ENCODE assay signal across 8 cellular contexts in the genomic region with DNA sequence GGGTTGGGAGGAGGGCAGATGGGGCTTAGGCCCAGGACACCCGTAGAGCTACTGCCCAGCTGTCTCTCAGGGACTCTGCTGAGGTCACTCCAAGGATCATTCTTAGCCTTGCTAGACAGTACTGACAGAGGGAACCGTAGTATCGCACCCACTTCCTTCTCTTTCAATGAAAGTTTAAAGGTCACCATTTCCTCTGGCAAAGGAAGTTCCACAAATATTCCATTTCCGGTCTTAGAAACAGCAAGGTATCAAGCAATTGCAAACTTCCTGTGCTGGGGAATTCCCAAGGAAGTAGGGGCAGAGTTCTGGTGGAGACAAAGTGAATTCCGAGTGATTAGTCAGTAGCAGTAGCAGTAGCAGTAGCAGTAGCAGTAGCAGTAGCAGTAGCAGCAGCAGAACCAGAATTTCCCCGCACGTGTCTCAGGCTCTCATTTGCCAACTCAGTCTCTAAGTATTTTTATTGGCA. TPM values are rescaled to one million over a fixed set of nuclear protein-coding genes. Genes with fewer than 3 reads are reported as not detected.
DNase-seq lines count a peak whose midpoint lies in the region; ATAC-seq and TF ChIP-seq lines count a peak whose summit lies in the region.

No MANE protein-coding gene starts in this region.

- no peak overlapping the region for H3K23ac ChIP-seq in neuronal stem cell (ENCODE audit: low read depth, low read length, poor library complexity)
- no peak overlapping the region for H3K23ac ChIP-seq in H9 (ENCODE audit: insufficient read length, low read depth, low read length)

- H3K79me1 ChIP-seq in neuronal stem cell (ENCODE audit: low read depth, low read length) (no peaks in the 10 kb centered on the region), H9 (ENCODE audit: insufficient read depth, low read depth, low read length, poor library complexity, severe bottlenecking) (no peaks in the 10 kb centered on the region)

- H3K4me3 Mint-ChIP-seq in H9, result no peak overlapping the region

- H3K27ac Mint-ChIP-seq in H9, result no peak overlapping the region; a peak in 1 of 7 replicates

- H3K18ac ChIP-seq in neuronal stem cell (ENCODE audit: low read length) (no peak overlapping the region), H9 (ENCODE audit: insufficient read length, low read depth, low read length) (no peak overlapping the region)

- H3K27ac ChIP-seq in neuronal stem cell (replicated peaks; ENCODE audit: low read length) (no peak overlapping the region), H9 (ENCODE audit: insufficient read length, low read depth, low read length) (no peak overlapping the region)

- H3K9me3 ChIP-seq in neuronal stem cell (replicated peaks in 1 of 2; ENCODE audit: control insufficient read depth in 2 of 2, insufficient read depth in 1 of 2, low read depth in 1 of 2, low read length in 2 of 2) (no peaks in the 10 kb centered on the region), H9 (ENCODE audit: control insufficient read depth, low read depth, low read length) (no peaks in the 10 kb centered on the region)

- H2BK12ac ChIP-seq in neuronal stem cell (ENCODE audit: low read length) (no peak overlapping the region), H9 (ENCODE audit: insufficient read length, low read depth, low read length) (no peak overlapping the region)

- no peak overlapping the region for H3K56ac ChIP-seq in H9 (ENCODE audit: insufficient read length, low read depth, low read length)

- no peak overlapping the region for H3K9ac ChIP-seq in neuronal stem cell (ENCODE audit: low read depth, low read length, poor library complexity)
- H3K9ac ChIP-seq in H9 (ENCODE audit: extremely low read depth, insufficient read length, low read length), result no peak overlapping the region

- H3K23me2 ChIP-seq in H9 (ENCODE audit: insufficient read length, low read depth, low read length, poor library complexity, severe bottlenecking), result no peaks in the 10 kb centered on the region

- H2BK5ac ChIP-seq in neuronal stem cell (ENCODE audit: low read length), result no peak overlapping the region
- H2BK5ac ChIP-seq in H9 (ENCODE audit: insufficient read length, low read length), result no peak overlapping the region

- H4K91ac ChIP-seq in neuronal stem cell (ENCODE audit: low read depth, low read length, poor library complexity) (no peak overlapping the region), H9 (ENCODE audit: insufficient read length, low read depth, low read length) (no peak overlapping the region)

- H4K8ac ChIP-seq in neuronal stem cell (ENCODE audit: low read depth, low read length), result no peak overlapping the region
- no peak overlapping the region for H4K8ac ChIP-seq in H9 (replicated peaks; ENCODE audit: insufficient read length, low read depth, low read length)

- H3K79me2 ChIP-seq in H9 (ENCODE audit: insufficient read depth, low read length), result no peaks in the 10 kb centered on the region

- H2AK5ac ChIP-seq in neuronal stem cell (ENCODE audit: low read depth, low read length) (no peak overlapping the region), H9 (ENCODE audit: insufficient read length, low read length) (no peak overlapping the region)

- H2BK15ac ChIP-seq in neuronal stem cell (ENCODE audit: low read length), result no peak overlapping the region
- H2BK15ac ChIP-seq in H9 (ENCODE audit: low read depth, low read length), result no peak overlapping the region

- peaks cover 0 to 8% (median 0%) of the 10 kb centered on the region in 3 experiments; a peak in 3 of 7 replicates for H3K36me3 Mint-ChIP-seq in H9 (ENCODE audit: insufficient read depth in 1 of 3, low read depth in 3 of 3)

- no peak overlapping the region for H3K4ac ChIP-seq in neuronal stem cell (ENCODE audit: low read length)
- no peak overlapping the region for H3K4ac ChIP-seq in H9 (ENCODE audit: low read depth, low read length)

- H3K36me3 ChIP-seq in neuronal stem cell (replicated peaks in 1 of 2; ENCODE audit: control insufficient read depth in 2 of 2, insufficient read depth in 2 of 2, low read length in 2 of 2), result no peaks in the 10 kb centered on the region

- no peaks in the 10 kb centered on the region for H3K27me3 Mint-ChIP-seq in H9 (ENCODE audit: low read depth)

- H3K4me1 Mint-ChIP-seq in H9, result peaks cover 42% of the 10 kb centered on the region in 2 experiments

- H3T11ph ChIP-seq in H9 (ENCODE audit: low read length), result no peak overlapping the region

- H3K4me3 ChIP-seq in choroid plexus epithelial cell (ENCODE audit: low read depth, low read length), result no peak overlapping the region
- H3K4me3 ChIP-seq in neuronal stem cell (ENCODE audit: low read length in 2 of 2), result no peak overlapping the region

- H4K5ac ChIP-seq in H9 (ENCODE audit: insufficient read length, low read depth, low read length), result no peak overlapping the region

- H2AFZ ChIP-seq in neuronal stem cell (ENCODE audit: low read length), result peak overlapping the region; percentile 80
- H2AFZ ChIP-seq in H9 (ENCODE audit: low read length), result no peak overlapping the region

- H2BK120ac ChIP-seq in neuronal stem cell (ENCODE audit: low read depth, low read length) (no peak overlapping the region), H9 (ENCODE audit: low read depth, low read length, poor library complexity, severe bottlenecking) (no peak overlapping the region)

- peaks cover 0 to 3% of the 10 kb centered on the region in 2 experiments; a peak in 1 of 5 replicates for H3K9me3 Mint-ChIP-seq in H9

- ATAC-seq in GM21786 (IDR thresholded peaks at IDR 0.05; ENCODE audit: unreplicated experiment), result no peak
- no peak for ATAC-seq in HG02759 (IDR thresholded peaks at IDR 0.05; ENCODE audit: unreplicated experiment)

- H3K4me2 ChIP-seq in neuronal stem cell (ENCODE audit: insufficient read depth, low read length, poor library complexity, severe bottlenecking) (no peak overlapping the region), H9 (ENCODE audit: insufficient read depth, insufficient read length, low read length) (no peak overlapping the region)

- H2BK20ac ChIP-seq in H9 (ENCODE audit: low read depth, low read length, poor library complexity, severe bottlenecking), result no peak overlapping the region

- H3K4me1 ChIP-seq in neuronal stem cell (ENCODE audit: control insufficient read depth in 2 of 2, insufficient read depth in 1 of 2, low read depth in 1 of 2, low read length in 2 of 2) (peaks cover 0 to 8% of the 10 kb centered on the region in 2 donors), H9 (ENCODE audit: insufficient read depth, low read length) (peaks cover 10% of the 10 kb centered on the region; the same call in 1 of the 2 replicates)

- WGBS in neuronal stem cell (ENCODE audit: extremely low coverage in 2 of 2, insufficient read length in 2 of 2, insufficient replicate concordance in 1 of 2), 2 donors, result no CpG with 5 or more reads among the region's 7 CpGs
- no CpG with 5 or more reads among the region's 7 CpGs for WGBS in H9 (ENCODE audit: extremely low coverage, insufficient read length, low lambda C conversion rate)

- H3K27me3 ChIP-seq in neuronal stem cell (ENCODE audit: control insufficient read depth in 3 of 3, insufficient read depth in 3 of 3, low read depth in 1 of 3, low read length in 3 of 3) (no peaks in the 10 kb centered on the region), H9 (ENCODE audit: insufficient read depth, low read length) (no peaks in the 10 kb centered on the region)

- TF ChIP-seq CTCF in choroid plexus epithelial cell (conservative IDR thresholded peaks at IDR 0.05; ENCODE audit: low read depth, low read length) (no peak), H9 (conservative IDR thresholded peaks at IDR 0.05) (no peak)

- no peaks in the 10 kb centered on the region for H4K20me1 ChIP-seq in H9 (ENCODE audit: control insufficient read depth, insufficient read depth, insufficient read length)

- DNase-seq in GM03348 (ENCODE audit: low spot score) (peak; percentile 70), M059J (ENCODE audit: low read depth) (peak; percentile 89), choroid plexus epithelial cell (ENCODE audit: low read depth) (peak; percentile 90), neuronal stem cell (ENCODE audit: low spot score) (no peak), NCI-H2081 (lab: John Stamatoyannopoulos, UW) (no peak), H9 (no peak)

- H3K14ac ChIP-seq in neuronal stem cell (ENCODE audit: low read length) (no peak overlapping the region), H9 (ENCODE audit: insufficient read depth, low read length) (no peak overlapping the region)

RNA-seq across cellular contexts. Expression of gene IL1B, which starts 24.7 kb away (rescaled TPM):
- total RNA-seq in M059J (2014; rRNA removed; shearing (Covaris generic)), result 2.6 and 4.2 TPM in 2 replicates
- polyA plus RNA-seq in neuronal stem cell (2013, experiment 1 of 2), result not detected
- polyA plus RNA-seq in neuronal stem cell (2013, experiment 2 of 2), result not detected
- total RNA-seq in H9 (2021), result not detected in 2 replicates

RNA-seq across cellular contexts. Expression of gene IL1A, which starts 27.6 kb away (rescaled TPM):
- total RNA-seq in M059J (2014; rRNA removed; shearing (Covaris generic)), result 0.22 and 0.54 TPM in 2 replicates
- 1.1 TPM for polyA plus RNA-seq in neuronal stem cell (2013, experiment 1 of 2)
- 0.79 TPM for polyA plus RNA-seq in neuronal stem cell (2013, experiment 2 of 2)
- total RNA-seq in H9 (2021), result 0.35 and 0.39 TPM in 2 replicates

RNA-seq across cellular contexts. Expression of gene CKAP2L, which starts 47.5 kb away (rescaled TPM):
- 23.0 and 24.0 TPM in 2 replicates for total RNA-seq in M059J (2014; rRNA removed; shearing (Covaris generic))
- 28.3 TPM for polyA plus RNA-seq in neuronal stem cell (2013, experiment 1 of 2)
- 30.0 TPM for polyA plus RNA-seq in neuronal stem cell (2013, experiment 2 of 2)
- total RNA-seq in H9 (2021), result 18.8 and 23.3 TPM in 2 replicates

Comparison
In these comparisons a context has a peak if more than half of its experiments do, and no peak if none do; other contexts are left out.
1. DNase-seq: peak in GM03348 (single experiment), M059J (single experiment) and choroid plexus epithelial cell (single experiment); none in neuronal stem cell (single experiment), NCI-H2081 (0 of 2) and H9 (single experiment).